In genomic region chr3:43388909-43389308, GRCh38 we compare ENCODE assay signal across 13 cellular contexts.
DNase-seq lines count a peak whose midpoint lies in the region; ATAC-seq and TF ChIP-seq lines count a peak whose summit lies in the region.
"Had no signal": no experiment of that assay in that cellular context is flagged by ENCODE, and none has a peak within 500 bp of the region (broad histone marks: within the 10 kb centered on the region; RNA-seq: fewer than 3 reads in every experiment).

No MANE protein-coding gene starts in this region.

- H3K4me1 ChIP-seq in BLaER1 = peaks cover 34% of the 10 kb centered on the region

- H3K4me2 ChIP-seq in BLaER1 = peak overlapping the region; percentile 58

- H3K36me3 ChIP-seq in BLaER1 = no peaks in the 10 kb centered on the region
- H3K36me3 ChIP-seq: tibial artery had no signal

- H3K27me3 ChIP-seq in BLaER1 = no peaks in the 10 kb centered on the region
- H3K27me3 ChIP-seq: tibial artery had no signal

- H3K4me1 Mint-ChIP-seq in naive thymus-derived CD8-positive, alpha-beta T cell = peaks cover 38 to 85% (median 61%) of the 10 kb centered on the region in 4 donors

- H3K36me3 Mint-ChIP-seq in naive thymus-derived CD8-positive, alpha-beta T cell = peaks cover 0 to 4% (median 0%) of the 10 kb centered on the region in 3 donors

- 0 out of 2 replicates have a peak overlapping the region, but pooled peaks have one; percentile 10 for H3K4me3 ChIP-seq in BLaER1
- no peak overlapping the region for H3K4me3 ChIP-seq in choroid plexus epithelial cell (ENCODE audit: low read depth, low read length)
- H3K4me3 ChIP-seq: tibial artery had no signal

- H4K20me1 ChIP-seq in BLaER1 = no peaks in the 10 kb centered on the region

- ATAC-seq in naive thymus-derived CD8-positive, alpha-beta T cell = peak in 1 of 2 donors; percentile 6
- ATAC-seq in GM18873 (IDR thresholded peaks at IDR 0.05; ENCODE audit: low FRiP score, unreplicated experiment) (no peak), GM19463 (IDR thresholded peaks at IDR 0.05; ENCODE audit: unreplicated experiment) (no peak)

- no peak overlapping the region for H3K9ac ChIP-seq in BLaER1

- TF ChIP-seq CTCF in choroid plexus epithelial cell (conservative IDR thresholded peaks at IDR 0.05; ENCODE audit: low read depth, low read length) = no peak

- POLR2A ChIA-PET in naive thymus-derived CD8-positive, alpha-beta T cell (lab: Charles Lee) = interaction anchor here (0.5 to 2.9 kb wide), 14 partner anchors 9 to 924 kb away, joined by 3 to 24 read pairs (median 4); partner anchors contain the start of gene SNRK

- no peaks in the 10 kb centered on the region; the same call in none of the 2 replicates for H3K9me3 ChIP-seq in BLaER1

- peak; percentile 37 for DNase-seq in OCI-M1 (lab: John Stamatoyannopoulos, UW)
- peak; percentile 24 for DNase-seq in choroid plexus epithelial cell (ENCODE audit: low read depth)
- peak in 1 of 10 donors; percentile 18 for DNase-seq in naive thymus-derived CD8-positive, alpha-beta T cell
- no peak for DNase-seq in DMS53 (lab: John Stamatoyannopoulos, UW)
- DNase-seq in stimulated activated CD4-positive, alpha-beta T cell treated with anti-CD3 and anti-CD28 coated beads, Interleukin-15, amount 100 ng/mL, for 24 hours = no peak
- DNase-seq: GOT3, NCI-H146 had no signal

- peak overlapping the region in 8 of 10 donors; percentile 12 to 84 (median 66) for H3K4me3 Mint-ChIP-seq in naive thymus-derived CD8-positive, alpha-beta T cell
- H3K4me3 Mint-ChIP-seq: brain had no signal

- peak overlapping the region; percentile 88 to 98 (median 94) for H3K27ac Mint-ChIP-seq in naive thymus-derived CD8-positive, alpha-beta T cell

- H3K9me3 Mint-ChIP-seq in naive thymus-derived CD8-positive, alpha-beta T cell = peaks cover 0 to 14% (median 2%) of the 10 kb centered on the region in 9 donors

- peak overlapping the region; percentile 83 for H3K27ac ChIP-seq in BLaER1
- H3K27ac ChIP-seq: tibial artery had no signal

- H3K27me3 Mint-ChIP-seq in naive thymus-derived CD8-positive, alpha-beta T cell = no peaks in the 10 kb centered on the region
- H3K27me3 Mint-ChIP-seq: B cell, brain had no signal

Comparison
In these comparisons a context has a peak if more than half of its experiments do, and no peak if none do; other contexts are left out.
1. DNase-seq: peak in OCI-M1 (single experiment) and choroid plexus epithelial cell (single experiment); none in DMS53 (single experiment) and stimulated activated CD4-positive, alpha-beta T cell treated with anti-CD3 and anti-CD28 coated beads, Interleukin-15, amount 100 ng/mL, for 24 hours (single experiment).